ENCODE assay signal across 9 cellular contexts in the genomic region with DNA sequence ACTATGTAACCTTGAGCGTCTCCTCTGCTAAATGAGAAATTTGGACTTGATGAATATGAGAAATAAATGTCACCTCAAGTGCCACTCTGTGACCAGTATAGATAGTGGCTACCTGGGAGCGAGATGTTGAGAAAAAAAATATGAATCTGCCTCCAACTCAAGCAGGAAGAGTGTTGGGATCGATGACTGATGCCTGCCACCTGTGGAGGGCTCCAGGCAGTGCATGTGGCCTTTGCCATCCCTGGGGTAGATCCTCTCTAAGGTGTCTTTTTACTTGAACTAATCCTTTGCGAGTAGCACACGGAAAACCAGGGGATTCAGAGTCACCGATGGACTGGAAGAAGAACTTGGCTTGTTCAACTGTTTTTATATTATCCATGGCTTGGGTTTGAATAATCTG. TPM values are rescaled to one million over a fixed set of nuclear protein-coding genes. Genes with fewer than 3 reads are reported as not detected.
DNase-seq lines count a peak whose midpoint lies in the region; ATAC-seq and TF ChIP-seq lines count a peak whose summit lies in the region.
"Had no signal": no experiment of that assay in that cellular context is flagged by ENCODE, and none has a peak within 500 bp of the region (broad histone marks: within the 10 kb centered on the region; RNA-seq: fewer than 3 reads in every experiment).

No MANE protein-coding gene starts in this region.

- no peak overlapping the region for H3K4me3 Mint-ChIP-seq in nephron
- H3K4me3 Mint-ChIP-seq in activated T-cell treated with anti-CD3 and anti-CD28 coated beads, Interleukin-2, amount 50 U/mL, for 24 hours = no peak overlapping the region

- no peak overlapping the region for H3K4me3 ChIP-seq in Jurkat, Clone E6-1 (ENCODE audit: low read length)
- H3K4me3 ChIP-seq in RWPE2 (ENCODE audit: severe bottlenecking) = no peak overlapping the region

- H3K27ac Mint-ChIP-seq in nephron = no peak overlapping the region
- H3K27ac Mint-ChIP-seq in activated T-cell treated with anti-CD3 and anti-CD28 coated beads, Interleukin-2, amount 50 U/mL, for 24 hours = no peak overlapping the region

- H3K9me3 ChIP-seq in RWPE2 (ENCODE audit: severe bottlenecking) = no peaks in the 10 kb centered on the region

- H3K4me1 ChIP-seq in RWPE2 (ENCODE audit: insufficient read depth, poor library complexity, severe bottlenecking) = no peaks in the 10 kb centered on the region

- no peak overlapping the region for H3K27ac ChIP-seq in RWPE2 (ENCODE audit: poor library complexity, severe bottlenecking)

- peaks cover 3% of the 10 kb centered on the region for H3K9me3 Mint-ChIP-seq in nephron
- H3K9me3 Mint-ChIP-seq in activated T-cell treated with anti-CD3 and anti-CD28 coated beads, Interleukin-2, amount 50 U/mL, for 24 hours = no peaks in the 10 kb centered on the region

- H3K4me1 Mint-ChIP-seq in nephron = peaks cover 20% of the 10 kb centered on the region
- H3K4me1 Mint-ChIP-seq in activated T-cell treated with anti-CD3 and anti-CD28 coated beads, Interleukin-2, amount 50 U/mL, for 24 hours (ENCODE audit: low read depth) = no peaks in the 10 kb centered on the region

- TF ChIP-seq CTCF in RWPE2 (IDR thresholded peaks at IDR 0.05; ENCODE audit: poor library complexity, severe bottlenecking) (peak; percentile 38), nephron (IDR thresholded peaks at IDR 0.05; ENCODE audit: unreplicated experiment in 3 of 3) (peak in 2 of 3 experiments; percentile 13 to 40)

- no peaks in the 10 kb centered on the region for H3K36me3 ChIP-seq in RWPE2 (ENCODE audit: low read depth)

- peaks cover 57% of the 10 kb centered on the region for H3K27me3 Mint-ChIP-seq in nephron (ENCODE audit: low read depth)
- H3K27me3 Mint-ChIP-seq in activated T-cell treated with anti-CD3 and anti-CD28 coated beads, Interleukin-2, amount 50 U/mL, for 24 hours = peaks cover 3% of the 10 kb centered on the region

- peak; percentile 15 for DNase-seq in NCI-H2029 (lab: John Stamatoyannopoulos, UW)
- no peak for DNase-seq in NCI-H2029 treated with DMSO at 0.1 percent for 48 hours (lab: John Stamatoyannopoulos, UW)
- DNase-seq in Jurkat, Clone E6-1 (ENCODE audit: low read depth, low spot score) = peak; percentile 25
- DNase-seq in RWPE2 (ENCODE audit: low spot score) = no peak
- DNase-seq in activated T-cell treated with anti-CD3 and anti-CD28 coated beads, Interleukin-2, amount 50 U/mL, for 24 hours = no peak
- DNase-seq in mesenteric fat pad (ENCODE audit: low spot score) = no peak
- DNase-seq: SW 1271 had no signal

- no peaks in the 10 kb centered on the region for H3K36me3 Mint-ChIP-seq in nephron (ENCODE audit: low read depth)
- H3K36me3 Mint-ChIP-seq in activated T-cell treated with anti-CD3 and anti-CD28 coated beads, Interleukin-2, amount 50 U/mL, for 24 hours (ENCODE audit: low read depth) = no peaks in the 10 kb centered on the region

- ATAC-seq in RWPE2 (ENCODE audit: low read depth) = no peak
- ATAC-seq in GM18861 (IDR thresholded peaks at IDR 0.05; ENCODE audit: unreplicated experiment) = no peak

- peaks cover 3% of the 10 kb centered on the region for H3K27me3 ChIP-seq in RWPE2 (ENCODE audit: insufficient read depth, poor library complexity, severe bottlenecking)

RNA-seq across cellular contexts. Expression of a gene that starts 9.4 kb away (rescaled TPM):
- not detected for polyA plus RNA-seq in Jurkat, Clone E6-1 (2012; ENCODE audit: insufficient read depth, insufficient read length)
- total RNA-seq in mesenteric fat pad = not detected

Comparison
In these comparisons a context has a peak if more than half of its experiments do, and no peak if none do; other contexts are left out.
1. DNase-seq: peak in NCI-H2029 (single experiment) and Jurkat, Clone E6-1 (single experiment); none in NCI-H2029 treated with DMSO at 0.1 percent for 48 hours (single experiment), RWPE2 (single experiment), activated T-cell treated with anti-CD3 and anti-CD28 coated beads, Interleukin-2, amount 50 U/mL, for 24 hours (single experiment) and mesenteric fat pad (single experiment).